27 cellular contexts compared by ENCODE assay signal in genomic region chr2:34980689-34981088, GRCh38.
"Had no signal": no experiment of that assay in that cellular context is flagged by ENCODE, and none has a peak within 500 bp of the region (broad histone marks: within the 10 kb centered on the region; RNA-seq: fewer than 3 reads in every experiment).

No MANE protein-coding gene starts in this region.

- H3K27ac ChIP-seq: left lung, pancreas, prostate gland, skin epidermis, transverse colon, upper lobe of left lung, vagina had no signal

- ATAC-seq: left colon; left lung; naive thymus-derived CD4-positive, alpha-beta T cell; natural killer cell treated with Interleukin-12 subunit alpha and Interleukin-12 subunit beta and Interleukin-15 and Interleukin-18, amount 100 ng/mL, for 72 hours; pancreas; right cardiac atrium; sciatic nerve; stimulated activated naive CD8-positive, alpha-beta T cell treated with anti-CD3 and anti-CD28 coated beads, Interleukin-15, amount 100 ng/mL, for 72 hours had no signal

- H3K27me3 ChIP-seq: left lung, pancreas, transverse colon, upper lobe of left lung, vagina had no signal

- H3K9me3 ChIP-seq: pancreas, prostate gland, transverse colon, upper lobe of left lung, vagina had no signal

- H3K4me1 ChIP-seq: left lung, pancreas, prostate gland, transverse colon, upper lobe of left lung, vagina had no signal

- H3K36me3 ChIP-seq: left lung, pancreas, prostate gland, transverse colon, upper lobe of left lung, vagina had no signal

- DNase-seq: hypothalamus; immature natural killer cell; kidney; left colon; left lung; mesendoderm; naive thymus-derived CD4-positive, alpha-beta T cell; nucleus accumbens; pancreas; posterior cingulate gyrus; retina; right cardiac atrium; stimulated activated CD4-positive, alpha-beta T cell treated with anti-CD3 and anti-CD28 coated beads, Interleukin-12 subunit alpha, Interleukin-12 subunit beta, amount 100 ng/mL, for 4 hours; stimulated activated CD4-positive, alpha-beta T cell treated with anti-CD3 and anti-CD28 coated beads, Interleukin-15, amount 100 ng/mL, for 24 hours; stimulated activated CD4-positive, alpha-beta T cell treated with anti-CD3 and anti-CD28 coated beads, Interleukin-2, amount 100 ng/mL, for 24 hours; stimulated activated CD4-positive, alpha-beta T cell treated with anti-CD3 and anti-CD28 coated beads, Interleukin-4, amount 100 ng/mL, for 1 hour; stimulated activated naive CD4-positive, alpha-beta T cell treated with Interleukin-2 at 50 U/mL for 16 hours; stimulated activated naive CD8-positive, alpha-beta T cell treated with anti-CD3 and anti-CD28 coated beads, Interleukin-15, amount 100 ng/mL, for 72 hours; substantia nigra; transverse colon; upper lobe of left lung had no signal

- H3K4me3 ChIP-seq: left lung, lung, pancreas, prostate gland, skin epidermis, transverse colon, upper lobe of left lung, vagina had no signal
